In genomic region chr3:45653205-45653604, GRCh38 we compare ENCODE assay signal across 17 cellular contexts. TPM values are rescaled to one million over a fixed set of nuclear protein-coding genes. Genes with fewer than 3 reads are reported as not detected.
DNase-seq lines count a peak whose midpoint lies in the region; ATAC-seq and TF ChIP-seq lines count a peak whose summit lies in the region.
"Had no signal": no experiment of that assay in that cellular context is flagged by ENCODE, and none has a peak within 500 bp of the region (broad histone marks: within the 10 kb centered on the region; RNA-seq: fewer than 3 reads in every experiment).

No MANE protein-coding gene starts in this region.

- no peak for DNase-seq in activated T-cell treated with anti-CD3 and anti-CD28 coated beads, Interleukin-2, amount 50 U/mL, for 24 hours
- no peak for DNase-seq in activated T-cell treated with anti-CD3 and anti-CD28 coated beads, Interleukin-2, amount 50 U/mL, for 72 hours
- DNase-seq in T-helper 17 cell, result no peak
- no peak for DNase-seq in lower lobe of right lung
- DNase-seq in upper lobe of right lung, result no peak
- DNase-seq in foreskin melanocyte, result no peak
- no peak for DNase-seq in activated gamma-delta T cell treated with Interleukin-2 at 50 U/mL for 16 hours
- no peak for DNase-seq in naive thymus-derived CD8-positive, alpha-beta T cell
- DNase-seq: 8988T, esophagus squamous epithelium, HFFc6, Kasumi-1, NCI-H1092, NCI-H2029, NCI-H226, SHP77 had no signal

- no peak overlapping the region for H3K4me3 ChIP-seq in lower lobe of right lung
- H3K4me3 ChIP-seq in upper lobe of right lung, result no peak overlapping the region
- H3K4me3 ChIP-seq: esophagus squamous epithelium had no signal

- peaks cover 12% of the 10 kb centered on the region for H3K9me3 Mint-ChIP-seq in activated T-cell treated with anti-CD3 and anti-CD28 coated beads, Interleukin-2, amount 50 U/mL, for 24 hours
- H3K9me3 Mint-ChIP-seq in activated T-cell treated with anti-CD3 and anti-CD28 coated beads, Interleukin-2, amount 50 U/mL, for 72 hours, result peaks cover 5 to 7% of the 10 kb centered on the region in 2 donors
- H3K9me3 Mint-ChIP-seq in naive thymus-derived CD8-positive, alpha-beta T cell, result peaks cover 0 to 18% (median 6%) of the 10 kb centered on the region in 9 donors
- H3K9me3 Mint-ChIP-seq: HFFc6 had no signal

- TF ChIP-seq CTCF in lower lobe of right lung (IDR thresholded peaks at IDR 0.05) (no peak), upper lobe of right lung (IDR thresholded peaks at IDR 0.05) (no peak)

- no peak overlapping the region for H3K4me3 Mint-ChIP-seq in activated T-cell treated with anti-CD3 and anti-CD28 coated beads, Interleukin-2, amount 50 U/mL, for 24 hours
- H3K4me3 Mint-ChIP-seq in activated T-cell treated with anti-CD3 and anti-CD28 coated beads, Interleukin-2, amount 50 U/mL, for 72 hours, result no peak overlapping the region
- H3K4me3 Mint-ChIP-seq in T-helper 17 cell, result no peak overlapping the region
- H3K4me3 Mint-ChIP-seq in naive thymus-derived CD8-positive, alpha-beta T cell, result no peak overlapping the region
- H3K4me3 Mint-ChIP-seq: HFFc6, neural crest cell had no signal

- peaks cover 58% of the 10 kb centered on the region for H3K4me1 ChIP-seq in lower lobe of right lung
- H3K4me1 ChIP-seq in upper lobe of right lung, result peaks cover 35% of the 10 kb centered on the region

- H3K27ac ChIP-seq in lower lobe of right lung, result peak overlapping the region; percentile 58
- H3K27ac ChIP-seq in upper lobe of right lung, result peak overlapping the region; percentile 37

- ATAC-seq in activated T-cell treated with anti-CD3 and anti-CD28 coated beads, Interleukin-2, amount 50 U/mL, for 72 hours (replicated peaks in 1 of 2), result no peak
- no peak for ATAC-seq in T-helper 17 cell
- ATAC-seq in lower lobe of right lung, result no peak
- no peak for ATAC-seq in upper lobe of right lung
- ATAC-seq in naive thymus-derived CD8-positive, alpha-beta T cell, result no peak

- peaks cover 10% of the 10 kb centered on the region for H3K36me3 ChIP-seq in lower lobe of right lung
- H3K36me3 ChIP-seq in upper lobe of right lung, result no peaks in the 10 kb centered on the region
- H3K36me3 ChIP-seq: esophagus squamous epithelium had no signal

- POLR2A ChIA-PET in naive thymus-derived CD8-positive, alpha-beta T cell (lab: Charles Lee), result interaction anchor here (0.7 kb wide), 1 partner anchor 405 kb away, joined by 5 read pairs; no protein-coding TSS in a partner anchor

- peaks cover 19% of the 10 kb centered on the region for H3K4me1 Mint-ChIP-seq in activated T-cell treated with anti-CD3 and anti-CD28 coated beads, Interleukin-2, amount 50 U/mL, for 24 hours (ENCODE audit: low read depth)
- peaks cover 6% of the 10 kb centered on the region for H3K4me1 Mint-ChIP-seq in activated T-cell treated with anti-CD3 and anti-CD28 coated beads, Interleukin-2, amount 50 U/mL, for 72 hours (ENCODE audit: low read depth)
- peaks cover 12% of the 10 kb centered on the region for H3K4me1 Mint-ChIP-seq in T-helper 17 cell
- peaks cover 0 to 41% (median 8%) of the 10 kb centered on the region in 4 donors for H3K4me1 Mint-ChIP-seq in naive thymus-derived CD8-positive, alpha-beta T cell

- no peaks in the 10 kb centered on the region for H3K27me3 Mint-ChIP-seq in activated T-cell treated with anti-CD3 and anti-CD28 coated beads, Interleukin-2, amount 50 U/mL, for 24 hours
- H3K27me3 Mint-ChIP-seq in activated T-cell treated with anti-CD3 and anti-CD28 coated beads, Interleukin-2, amount 50 U/mL, for 72 hours (ENCODE audit: low read depth), result no peaks in the 10 kb centered on the region
- no peaks in the 10 kb centered on the region for H3K27me3 Mint-ChIP-seq in T-helper 17 cell
- no peaks in the 10 kb centered on the region for H3K27me3 Mint-ChIP-seq in naive thymus-derived CD8-positive, alpha-beta T cell

- H3K9me3 ChIP-seq in T-helper 17 cell (ENCODE audit: control insufficient read depth, low read length, poor library complexity, severe bottlenecking), result no peaks in the 10 kb centered on the region
- H3K9me3 ChIP-seq in lower lobe of right lung, result no peaks in the 10 kb centered on the region
- no peaks in the 10 kb centered on the region for H3K9me3 ChIP-seq in upper lobe of right lung
- H3K9me3 ChIP-seq: esophagus squamous epithelium had no signal

- H3K27me3 ChIP-seq in lower lobe of right lung (ENCODE audit: low read depth) (no peaks in the 10 kb centered on the region), upper lobe of right lung (no peaks in the 10 kb centered on the region)
- H3K27me3 ChIP-seq: esophagus squamous epithelium had no signal

- intact Hi-C loops in lower lobe of right lung (cut with DNase I), result no loop called here
- intact Hi-C loops in upper lobe of right lung (cut with DNase I), result loop anchor here (10.0 kb wide), 1 partner anchor 58 kb away; the partner anchor contains the start of gene LIMD1

- H3K36me3 Mint-ChIP-seq in activated T-cell treated with anti-CD3 and anti-CD28 coated beads, Interleukin-2, amount 50 U/mL, for 24 hours (ENCODE audit: low read depth), result peaks cover 29% of the 10 kb centered on the region
- H3K36me3 Mint-ChIP-seq in activated T-cell treated with anti-CD3 and anti-CD28 coated beads, Interleukin-2, amount 50 U/mL, for 72 hours (ENCODE audit: insufficient read depth in 2 of 2), result peaks cover 5 to 6% of the 10 kb centered on the region in 2 donors
- no peaks in the 10 kb centered on the region for H3K36me3 Mint-ChIP-seq in T-helper 17 cell (ENCODE audit: low read depth)
- H3K36me3 Mint-ChIP-seq in naive thymus-derived CD8-positive, alpha-beta T cell, result peaks cover 9 to 24% (median 18%) of the 10 kb centered on the region in 3 donors

- peak overlapping the region; percentile 37 for H3K27ac Mint-ChIP-seq in activated T-cell treated with anti-CD3 and anti-CD28 coated beads, Interleukin-2, amount 50 U/mL, for 24 hours
- no peak overlapping the region for H3K27ac Mint-ChIP-seq in activated T-cell treated with anti-CD3 and anti-CD28 coated beads, Interleukin-2, amount 50 U/mL, for 72 hours
- peak overlapping the region; percentile 43 for H3K27ac Mint-ChIP-seq in T-helper 17 cell
- H3K27ac Mint-ChIP-seq in naive thymus-derived CD8-positive, alpha-beta T cell, result peak overlapping the region in 3 of 10 donors; percentile 21 to 55 (median 24)
- H3K27ac Mint-ChIP-seq: HFFc6 had no signal

RNA-seq across cellular contexts. Expression of gene SACM1L, which starts 36.0 kb away (rescaled TPM):
- total RNA-seq in activated T-cell treated with anti-CD3 and anti-CD28 coated beads, Interleukin-2, amount 50 U/mL, for 72 hours, result 10 to 100 TPM; 77.1 to 78.4 TPM
- 10 to 100 TPM; 61.0 to 62.5 TPM for total RNA-seq in T-helper 17 cell
- total RNA-seq in lower lobe of right lung, result 80.5 TPM
- 77.1 TPM for total RNA-seq in upper lobe of right lung
- total RNA-seq in naive thymus-derived CD8-positive, alpha-beta T cell, result 10 to 100 TPM; 89.8 to 94.4 TPM
- polyA plus RNA-seq in naive thymus-derived CD8-positive, alpha-beta T cell, result 10 to 100 TPM; 18.8 to 30.3 (median 18.8) TPM

RNA-seq across cellular contexts. Expression of gene LIMD1, which starts 58.7 kb away (rescaled TPM):
- total RNA-seq in activated T-cell treated with anti-CD3 and anti-CD28 coated beads, Interleukin-2, amount 50 U/mL, for 72 hours, result 10 to 100 TPM; 32.3 to 33.7 TPM
- total RNA-seq in T-helper 17 cell (10 to 100 TPM; 17.2 to 34.1 TPM), lower lobe of right lung (80.6 TPM), upper lobe of right lung (103 TPM)
- 10 to 100 TPM; 29.3 to 30.4 TPM for total RNA-seq in naive thymus-derived CD8-positive, alpha-beta T cell
- polyA plus RNA-seq in naive thymus-derived CD8-positive, alpha-beta T cell, result 1 to 10 TPM; 4.2 to 6.0 (median 4.6) TPM
